In genomic region chr1:241424480-241424971, GRCh38 we compare ENCODE assay signal across 9 cellular contexts.
DNase-seq lines count a peak whose midpoint lies in the region; ATAC-seq and TF ChIP-seq lines count a peak whose summit lies in the region.
"Had no signal": no experiment of that assay in that cellular context is flagged by ENCODE, and none has a peak within 500 bp of the region (broad histone marks: within the 10 kb centered on the region; RNA-seq: fewer than 3 reads in every experiment).

No MANE protein-coding gene starts in this region.

- no peaks in the 10 kb centered on the region for H3F3A ChIP-seq in neural cell (ENCODE audit: insufficient read depth, low read length, poor library complexity, severe bottlenecking)

- peaks cover under 1% of the 10 kb centered on the region for H3K9me3 Mint-ChIP-seq in Calu3 (ENCODE audit: low read depth, unreplicated experiment)

- TF ChIP-seq CTCF in Calu3 (IDR thresholded peaks at IDR 0.05; ENCODE audit: unreplicated experiment) (no peak), colonic mucosa (IDR thresholded peaks at IDR 0.05) (no peak), neural cell (IDR thresholded peaks at IDR 0.05; ENCODE audit: poor library complexity, severe bottlenecking) (no peak)

- peaks cover 12% of the 10 kb centered on the region for H3K36me3 Mint-ChIP-seq in Calu3 (ENCODE audit: insufficient read depth, unreplicated experiment)

- peaks cover 7% of the 10 kb centered on the region for H3K4me1 Mint-ChIP-seq in Calu3 (ENCODE audit: low read depth, unreplicated experiment)

- H3K27me3 ChIP-seq in colonic mucosa (peaks cover 12% of the 10 kb centered on the region), neural cell (ENCODE audit: insufficient read depth, low read depth, low read length) (peaks cover 13% of the 10 kb centered on the region)

- DNase-seq in Calu3 = peak; percentile 6
- DNase-seq in colonic mucosa = no peak
- no peak for DNase-seq in NCI-H446 (lab: John Stamatoyannopoulos, UW)
- DNase-seq in NCI-H2107 (lab: John Stamatoyannopoulos, UW) = no peak

- peak overlapping the region; percentile 31 for H3K4me3 ChIP-seq in colonic mucosa
- peak overlapping the region; percentile 80 for H3K4me3 ChIP-seq in neural cell (ENCODE audit: low read length)

- peak overlapping the region; percentile 72 for H3K4me3 Mint-ChIP-seq in Calu3 (ENCODE audit: low read depth, unreplicated experiment)
- H3K4me3 Mint-ChIP-seq: natural killer cell treated with Interleukin-12 subunit alpha and Interleukin-12 subunit beta and Interleukin-15 and Interleukin-18, amount 100 ng/mL, for 72 hours had no signal

- no peak overlapping the region for H3K27ac Mint-ChIP-seq in Calu3 (ENCODE audit: unreplicated experiment)
- H3K27ac Mint-ChIP-seq: natural killer cell treated with Interleukin-12 subunit alpha and Interleukin-12 subunit beta and Interleukin-15 and Interleukin-18, amount 100 ng/mL, for 72 hours had no signal

- H3K9me2 ChIP-seq in neural cell (ENCODE audit: insufficient read depth, low read length) = no peaks in the 10 kb centered on the region

- H3K4me2 ChIP-seq in neural cell (ENCODE audit: low read length) = no peak overlapping the region

- H3K36me3 ChIP-seq in colonic mucosa (no peaks in the 10 kb centered on the region), neural cell (ENCODE audit: insufficient read depth, low read length) (no peaks in the 10 kb centered on the region)

- H3K4me1 ChIP-seq in colonic mucosa = no peaks in the 10 kb centered on the region

- ATAC-seq in HG03064 (IDR thresholded peaks at IDR 0.05; ENCODE audit: low read depth, unreplicated experiment) (peak; percentile 11), GM18502 (IDR thresholded peaks at IDR 0.05; ENCODE audit: poor library complexity, unreplicated experiment) (no peak), HG02588 (IDR thresholded peaks at IDR 0.05; ENCODE audit: unreplicated experiment) (no peak)

- no peak overlapping the region for H3K27ac ChIP-seq in colonic mucosa
- H3K27ac ChIP-seq in neural cell (ENCODE audit: low read length) = no peak overlapping the region

- no peak for TF ChIP-seq RAD21 in neural cell (conservative IDR thresholded peaks at IDR 0.05)

- no peaks in the 10 kb centered on the region for H4K20me1 ChIP-seq in neural cell (ENCODE audit: insufficient read depth)

- intact Hi-C loops in Calu3 (cut with micrococcal nuclease; ENCODE audit: unreplicated experiment) (no loop called here), colonic mucosa (cut with DNase I) (no loop called here)

- H3K9ac ChIP-seq in colonic mucosa (ENCODE audit: low read depth in 2 of 2, low read length in 2 of 2) (no peak overlapping the region), neural cell (ENCODE audit: low read length) (peak overlapping the region; percentile 62)

- no peaks in the 10 kb centered on the region for H3K79me2 ChIP-seq in neural cell (replicated peaks; ENCODE audit: insufficient read depth, low read length)

- CTCF ChIA-PET in Calu3 (lab: Charles Lee) = interaction anchor here (0.9 kb wide), 1 partner anchor 61 kb away, joined by 6 read pairs; no protein-coding TSS in a partner anchor

- peaks cover 10% of the 10 kb centered on the region for H3K27me3 Mint-ChIP-seq in Calu3 (ENCODE audit: unreplicated experiment)

- no TSS peak for BruUV-seq in Calu3 (replicated peaks; lab: Mats Ljungman, UMichigan)

- no peak overlapping the region for H2AFZ ChIP-seq in neural cell (ENCODE audit: low read depth, low read length)

- no peak for TF ChIP-seq EP300 in neural cell (conservative IDR thresholded peaks at IDR 0.05; ENCODE audit: poor library complexity, severe bottlenecking)

- no peaks in the 10 kb centered on the region for H3K9me3 ChIP-seq in colonic mucosa
- H3K9me3 ChIP-seq in neural cell (ENCODE audit: low read length) = no peaks in the 10 kb centered on the region

TF ChIP-seq in neural cell, 6 proteins besides CTCF, POLR2A, EP300 and RAD21:
- TF ChIP-seq SMC3 (conservative IDR thresholded peaks at IDR 0.05; ENCODE audit: poor library complexity) = no peak
- no peak for TF ChIP-seq MXI1 (conservative IDR thresholded peaks at IDR 0.05; ENCODE audit: poor library complexity, severe bottlenecking)
- TF ChIP-seq TAF1 (IDR thresholded peaks at IDR 0.05; ENCODE audit: low read depth) = no peak
- TF ChIP-seq EZH2 (IDR thresholded peaks at IDR 0.05; ENCODE audit: borderline replicate concordance, insufficient read depth, low read length, poor library complexity, severe bottlenecking) = no peak
- no peak for TF ChIP-seq REST (IDR thresholded peaks at IDR 0.05; ENCODE audit: borderline replicate concordance)
- TF ChIP-seq POLR2AphosphoS5 (IDR thresholded peaks at IDR 0.05) = no peak
